Comparison of ENCODE assay signal across 10 cellular contexts in genomic region chr1:155969377-155969791, GRCh38. TPM values are rescaled to one million over a fixed set of nuclear protein-coding genes. Genes with fewer than 3 reads are reported as not detected.
DNase-seq lines count a peak whose midpoint lies in the region; ATAC-seq and TF ChIP-seq lines count a peak whose summit lies in the region.
"Had no signal": no experiment of that assay in that cellular context is flagged by ENCODE, and none has a peak within 500 bp of the region (broad histone marks: within the 10 kb centered on the region; RNA-seq: fewer than 3 reads in every experiment).

No MANE protein-coding gene starts in this region.

- no peaks in the 10 kb centered on the region for H3K27me3 ChIP-seq in BLaER1
- H3K27me3 ChIP-seq in OCI-LY3 (ENCODE audit: low read depth, low read length) = no peaks in the 10 kb centered on the region
- H3K27me3 ChIP-seq in effector memory CD4-positive, alpha-beta T cell (replicated peaks; ENCODE audit: control insufficient read depth, insufficient read depth, low read length, poor library complexity, severe bottlenecking) = no peaks in the 10 kb centered on the region
- H3K27me3 ChIP-seq: brain microvascular endothelial cell had no signal

- H4K20me1 ChIP-seq in BLaER1 (peaks cover 100% of the 10 kb centered on the region), OCI-LY3 (ENCODE audit: insufficient read depth, low read length) (peaks cover 89% of the 10 kb centered on the region)

- no peaks in the 10 kb centered on the region for H3K9me3 ChIP-seq in BLaER1
- H3K9me3 ChIP-seq in OCI-LY3 (ENCODE audit: insufficient read depth, low read length) = no peaks in the 10 kb centered on the region
- no peaks in the 10 kb centered on the region for H3K9me3 ChIP-seq in effector memory CD4-positive, alpha-beta T cell (ENCODE audit: control insufficient read depth, low read length)

- H3K27ac ChIP-seq in BLaER1 = peak overlapping the region; percentile 99
- peak overlapping the region; percentile 93 for H3K27ac ChIP-seq in OCI-LY3 (ENCODE audit: low read length)
- H3K27ac ChIP-seq in effector memory CD4-positive, alpha-beta T cell (ENCODE audit: insufficient read depth, low read length, poor library complexity, severe bottlenecking) = peak overlapping the region; percentile 62

- peaks cover 98% of the 10 kb centered on the region for H3K79me2 ChIP-seq in OCI-LY3 (ENCODE audit: low read length)

- no peak for ATAC-seq in HG03469 (IDR thresholded peaks at IDR 0.05; ENCODE audit: unreplicated experiment)

- H2AFZ ChIP-seq in OCI-LY3 (ENCODE audit: low read depth, low read length) = no peak overlapping the region

- H3K9ac ChIP-seq in BLaER1 (peak overlapping the region; percentile 72), OCI-LY3 (ENCODE audit: low read length) (no peak overlapping the region)

- H3K36me3 ChIP-seq in BLaER1 (peaks cover 85% of the 10 kb centered on the region), OCI-LY3 (replicated peaks; ENCODE audit: low read depth, low read length) (peaks cover 70% of the 10 kb centered on the region)
- H3K36me3 ChIP-seq in effector memory CD4-positive, alpha-beta T cell (ENCODE audit: control insufficient read depth, insufficient read depth, low read length) = peaks cover 52% of the 10 kb centered on the region

- H3K4me3 ChIP-seq in BLaER1 (peak overlapping the region; percentile 51; the same call in 1 of the 2 replicates), OCI-LY3 (ENCODE audit: low read length) (no peak overlapping the region)
- no peak overlapping the region for H3K4me3 ChIP-seq in effector memory CD4-positive, alpha-beta T cell (ENCODE audit: insufficient read depth, low read depth, low read length, poor library complexity, severe bottlenecking)

- TF ChIP-seq CTCF in OCI-LY3 (IDR thresholded peaks at IDR 0.05; ENCODE audit: low read depth, low read length) = no peak

- peaks cover 100% of the 10 kb centered on the region for H3K4me1 ChIP-seq in BLaER1
- peaks cover 60% of the 10 kb centered on the region for H3K4me1 ChIP-seq in OCI-LY3 (ENCODE audit: low read length)
- peaks cover 75% of the 10 kb centered on the region for H3K4me1 ChIP-seq in effector memory CD4-positive, alpha-beta T cell (ENCODE audit: control insufficient read depth, insufficient read depth, low read length, poor library complexity, severe bottlenecking)

- DNase-seq in effector memory CD4-positive, alpha-beta T cell = no peak
- DNase-seq in occipital lobe (lab: John Stamatoyannopoulos, UW) (peak; percentile 63), HUDEP-2 (lab: John Stamatoyannopoulos, UW; ENCODE audit: unreplicated experiment in 76 of 76) (no peak), NCI-H2171 (lab: John Stamatoyannopoulos, UW) (no peak), EL (no peak)
- DNase-seq: brain microvascular endothelial cell, MV-4-11 had no signal

- H3K4me2 ChIP-seq in BLaER1 (peak overlapping the region; percentile 100), OCI-LY3 (ENCODE audit: low read length) (no peak overlapping the region)

RNA-seq across cellular contexts. Expression of gene ARHGEF2, which starts 9.0 kb away (rescaled TPM):
- total RNA-seq in occipital lobe = 129 TPM

RNA-seq across cellular contexts. Expression of gene RXFP4, which starts 27.9 kb away (rescaled TPM):
- total RNA-seq in occipital lobe = not detected

RNA-seq across cellular contexts. Expression of gene KHDC4, which starts 35.2 kb away (rescaled TPM):
- 37.6 TPM for total RNA-seq in occipital lobe

RNA-seq across cellular contexts. Expression of gene SSR2, which starts 51.4 kb away (rescaled TPM):
- 193 TPM for total RNA-seq in occipital lobe

RNA-seq across cellular contexts. Expression of gene RIT1, which starts 58.2 kb away (rescaled TPM):
- 32.0 TPM for total RNA-seq in occipital lobe
